Comparison of ENCODE assay signal across 22 cellular contexts in genomic region chr13:79681069-79681468, GRCh38.
"Had no signal": no experiment of that assay in that cellular context is flagged by ENCODE, and none has a peak within 500 bp of the region (broad histone marks: within the 10 kb centered on the region; RNA-seq: fewer than 3 reads in every experiment).

No MANE protein-coding gene starts in this region.

- H3K27me3 ChIP-seq: colonic mucosa, gastroesophageal sphincter, heart right ventricle, spleen, upper lobe of left lung had no signal

- H3K27ac Mint-ChIP-seq: activated naive CD8-positive, alpha-beta T cell; activated T-helper 1 cell treated with anti-CD3 and anti-CD28 coated beads, Interleukin-12 subunit alpha, Interleukin-12 subunit beta, Interleukin-2, Interleukin-4 antibody, amounts not matched to agents 30 ng/mL and 10 ng/mL and 1 ng/mL, durations not matched to agents 14 hours and 24 hours and 36 hours; immature natural killer cell; nephron progenitor cell; stimulated activated naive B cell treated with anti-CD40 and anti-IgM and Interleukin-4, amounts not matched to agents 10 μg/mL and 1 μg/mL and 100 μg/mL, for 72 hours had no signal

- DNase-seq: activated CD4-positive, alpha-beta T cell treated with anti-CD3 and anti-CD28 coated beads, Interleukin-2, amount 50 U/mL, for 4 hours; activated gamma-delta T cell treated with Interleukin-2 at 50 U/mL for 16 hours; amniotic stem cell; central memory CD4-positive, alpha-beta T cell; colonic mucosa; heart right ventricle; immature natural killer cell; left colon; lower lobe of right lung; midbrain; nephron progenitor cell; nucleus accumbens; spleen; stimulated activated naive B cell treated with anti-CD40 and anti-IgM and Interleukin-4, amounts not matched to agents 10 μg/mL and 1 μg/mL and 100 μg/mL, for 72 hours; T-helper 2 cell; upper lobe of left lung had no signal

- H3K4me1 ChIP-seq: colonic mucosa, gastroesophageal sphincter, lower lobe of right lung, spleen, upper lobe of left lung had no signal

- H3K27ac ChIP-seq: colonic mucosa, gastroesophageal sphincter, lower lobe of right lung, spleen, thoracic aorta, upper lobe of left lung, VCaP had no signal

- H3K4me3 Mint-ChIP-seq: activated naive CD8-positive, alpha-beta T cell; activated T-helper 1 cell treated with anti-CD3 and anti-CD28 coated beads, Interleukin-12 subunit alpha, Interleukin-12 subunit beta, Interleukin-2, Interleukin-4 antibody, amounts not matched to agents 30 ng/mL and 10 ng/mL and 1 ng/mL, durations not matched to agents 14 hours and 24 hours and 36 hours; immature natural killer cell; nephron progenitor cell; stimulated activated naive B cell treated with anti-CD40 and anti-IgM and Interleukin-4, amounts not matched to agents 10 μg/mL and 1 μg/mL and 100 μg/mL, for 72 hours had no signal

- H3K36me3 Mint-ChIP-seq: activated naive CD8-positive, alpha-beta T cell; immature natural killer cell; stimulated activated naive B cell treated with anti-CD40 and anti-IgM and Interleukin-4, amounts not matched to agents 10 μg/mL and 1 μg/mL and 100 μg/mL, for 72 hours had no signal

- H3K9me3 ChIP-seq: colonic mucosa, lower lobe of right lung, thoracic aorta, upper lobe of left lung had no signal

- H3K4me1 Mint-ChIP-seq: immature natural killer cell; stimulated activated naive B cell treated with anti-CD40 and anti-IgM and Interleukin-4, amounts not matched to agents 10 μg/mL and 1 μg/mL and 100 μg/mL, for 72 hours had no signal

- ATAC-seq: esophagus mucosa; gastroesophageal sphincter; left colon; stimulated activated naive B cell treated with anti-CD40 and anti-IgM and Interleukin-4, amounts not matched to agents 10 μg/mL and 1 μg/mL and 100 μg/mL, for 72 hours had no signal

- H3K36me3 ChIP-seq: colonic mucosa, gastroesophageal sphincter, heart right ventricle, lower lobe of right lung, spleen, thoracic aorta, upper lobe of left lung had no signal

- H3K4me3 ChIP-seq: colonic mucosa, gastroesophageal sphincter, heart right ventricle, lower lobe of right lung, spleen, thoracic aorta, upper lobe of left lung had no signal
